ENCODE assay signal across 6 cellular contexts in the genomic region with DNA sequence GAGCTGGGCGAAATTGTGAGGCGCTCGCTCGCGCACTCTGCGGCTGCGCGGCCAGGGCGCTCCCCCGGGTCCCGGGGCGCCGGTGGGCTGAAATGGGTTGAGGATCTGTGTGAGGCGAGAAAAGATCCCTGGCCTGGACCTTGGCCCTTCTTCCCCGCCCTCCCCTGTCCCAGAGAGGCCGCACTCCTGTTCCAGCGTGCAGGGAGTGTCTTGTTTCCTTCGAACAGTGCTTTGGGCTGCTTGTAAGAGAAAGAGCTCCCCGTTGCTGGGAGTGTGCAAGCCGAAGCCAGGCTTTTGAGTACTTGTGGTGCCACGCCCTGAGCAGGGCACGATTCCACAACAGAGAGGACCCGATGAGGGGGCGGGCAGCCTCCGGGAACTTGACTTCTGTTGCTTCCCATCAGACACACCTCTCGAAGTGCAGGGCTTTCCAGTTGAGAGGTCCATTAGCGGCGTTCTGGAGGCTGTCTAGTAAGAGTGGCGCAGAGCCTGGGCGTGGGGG. TPM values are rescaled to one million over a fixed set of nuclear protein-coding genes. Genes with fewer than 3 reads are reported as not detected.
A peak's percentile ranks its signal among the peaks of the same experiment; 100 is the strongest.
DNase-seq lines count a peak whose midpoint lies in the region; ATAC-seq and TF ChIP-seq lines count a peak whose summit lies in the region.

No MANE protein-coding gene starts in this region.

- intact Hi-C loops in dorsolateral prefrontal cortex (cut with DNase I) = loop anchor here (5.0 kb wide), 2 partner anchors 44 to 134 kb away; partner anchors contain the start of genes DOLK (in 1 of the 2), MIGA2 (in 1 of the 2) and NUP188 (in 1 of the 2)

- ATAC-seq in HG03469 (IDR thresholded peaks at IDR 0.05; ENCODE audit: unreplicated experiment) (peak; percentile 30), GM19467 (IDR thresholded peaks at IDR 0.05; ENCODE audit: unreplicated experiment) (no peak)

- H3K27ac ChIP-seq in dorsolateral prefrontal cortex = peak overlapping the region; percentile 17 to 97 (median 87)

- TF ChIP-seq CTCF in AG09309 (IDR thresholded peaks at IDR 0.05; ENCODE audit: control insufficient read depth, insufficient read depth, low read depth, low read length, missing control alignments) (no peak), dorsolateral prefrontal cortex (IDR thresholded peaks at IDR 0.05 in 54 of 56, conservative IDR thresholded peaks at IDR 0.05 in 2 of 56; ENCODE audit: low read depth in 1 of 56, partially characterized antibody in 56 of 56) (peak in 1 of 56 donors; percentile 8), retinal pigment epithelial cell (conservative IDR thresholded peaks at IDR 0.05; ENCODE audit: low read depth, low read length) (no peak)

- no peaks in the 10 kb centered on the region for H3K27me3 ChIP-seq in dorsolateral prefrontal cortex

- DNase-seq in AG09309 (ENCODE audit: low read depth) (no peak), dorsolateral prefrontal cortex (peak in 5 of 10 donors; percentile 7 to 56 (median 41)), retinal pigment epithelial cell (ENCODE audit: low read depth) (no peak), COR-L47 (lab: John Stamatoyannopoulos, UW) (no peak)

- H3K4me3 ChIP-seq in AG09309 (ENCODE audit: control insufficient read depth, low read depth, low read length) (peak overlapping the region; percentile 77), dorsolateral prefrontal cortex (peak overlapping the region; percentile 63 to 100 (median 86)), retinal pigment epithelial cell (ENCODE audit: low read length) (peak overlapping the region; percentile 84)

RNA-seq across cellular contexts. Expression of gene DOLPP1, which starts 0.5 kb away (rescaled TPM):
- 10 to 100 TPM in 118 of 120 experiments, 1 to 10 TPM in 2; 9.9 to 26.6 (median 16.5) TPM for total RNA-seq in dorsolateral prefrontal cortex

RNA-seq across cellular contexts. Expression of gene CRAT, which starts 29.2 kb away (rescaled TPM):
- total RNA-seq in dorsolateral prefrontal cortex = 10 to 100 TPM; 32.6 to 71.0 (median 47.5) TPM

RNA-seq across cellular contexts. Expression of gene PTPA, which starts 29.8 kb away (rescaled TPM):
- total RNA-seq in dorsolateral prefrontal cortex = 100 to 1,000 TPM; 149 to 296 (median 203) TPM

RNA-seq across cellular contexts. Expression of gene MIGA2, which starts 45.0 kb away (rescaled TPM):
- total RNA-seq in dorsolateral prefrontal cortex = 10 to 100 TPM; 33.8 to 76.4 (median 47.9) TPM

RNA-seq across cellular contexts. Expression of gene SH3GLB2, which starts 53.3 kb away (rescaled TPM):
- 100 to 1,000 TPM; 128 to 337 (median 194) TPM for total RNA-seq in dorsolateral prefrontal cortex
